In the genomic region with DNA sequence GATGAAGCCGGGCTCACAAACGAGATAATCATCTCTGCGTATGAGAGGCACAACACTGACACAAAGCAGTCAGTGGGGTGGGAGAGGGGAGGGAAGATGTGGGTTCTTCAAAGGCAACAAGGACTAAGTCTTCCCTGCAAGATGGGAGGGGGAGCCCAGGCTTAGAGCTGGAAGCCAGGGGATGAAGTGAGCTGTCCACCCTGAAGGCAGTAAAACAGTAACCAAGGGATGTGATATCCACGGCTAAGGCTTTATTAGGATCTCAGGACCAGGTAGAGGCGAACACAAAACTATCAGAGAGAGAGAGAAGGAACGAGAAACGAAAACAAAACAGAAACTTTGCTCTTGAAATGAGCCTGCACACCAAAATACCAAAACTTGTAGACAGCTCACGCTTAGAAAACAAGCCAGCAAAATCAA, we compare ENCODE assay signal across 8 cellular contexts.
DNase-seq lines count a peak whose midpoint lies in the region; ATAC-seq and TF ChIP-seq lines count a peak whose summit lies in the region.

No MANE protein-coding gene starts in this region.

- peak; percentile 97 for ATAC-seq in GM21619 (IDR thresholded peaks at IDR 0.05; ENCODE audit: unreplicated experiment)

- no peak for DNase-seq in effector CD8-positive, alpha-beta T cell (lab: John Stamatoyannopoulos, UW)
- DNase-seq in EL (no peak), HuH-7.5 (ENCODE audit: low spot score) (no peak), RWPE1 (ENCODE audit: low spot score) (no peak)

- no peaks in the 10 kb centered on the region for H3K36me3 ChIP-seq in KMS-11 (ENCODE audit: insufficient read depth)
- H3K36me3 ChIP-seq in duodenal mucosa (ENCODE audit: control insufficient read depth in 1 of 2, insufficient read depth in 2 of 2, low read length in 2 of 2), result no peaks in the 10 kb centered on the region

- no peak for TF ChIP-seq CTCF in GM12875 (IDR thresholded peaks at IDR 0.05; ENCODE audit: borderline replicate concordance, insufficient read depth, low read depth, low read length)
- TF ChIP-seq CTCF in KMS-11 (conservative IDR thresholded peaks at IDR 0.05; ENCODE audit: low read depth, low read length), result no peak
- TF ChIP-seq CTCF in RWPE1 (conservative IDR thresholded peaks at IDR 0.05; ENCODE audit: low read depth), result no peak

- peak overlapping the region; percentile 75 for H3K27ac ChIP-seq in KMS-11
- H3K27ac ChIP-seq in duodenal mucosa (ENCODE audit: low read depth, low read length), result no peak overlapping the region
- no peak overlapping the region for H3K27ac ChIP-seq in RWPE1

- H3K4me1 ChIP-seq in KMS-11 (ENCODE audit: low read depth, poor library complexity, severe bottlenecking), result peaks cover 35% of the 10 kb centered on the region
- H3K4me1 ChIP-seq in duodenal mucosa (ENCODE audit: control insufficient read depth in 1 of 2, insufficient read depth in 2 of 2, low read length in 2 of 2), result no peaks in the 10 kb centered on the region

- H3K4me2 ChIP-seq in KMS-11, result peak overlapping the region; percentile 76

- H3K4me3 ChIP-seq in GM12875 (ENCODE audit: low read depth, low read length) (peak overlapping the region; percentile 46), KMS-11 (IDR thresholded peaks at IDR 0.05; ENCODE audit: insufficient read depth, low read depth, low read length) (no peak overlapping the region), duodenal mucosa (ENCODE audit: low read depth in 1 of 2, low read length in 2 of 2) (peak overlapping the region; percentile 32 to 53)

- peak overlapping the region; percentile 27 for H2AFZ ChIP-seq in KMS-11 (ENCODE audit: low read depth)

- peaks cover 31% of the 10 kb centered on the region; the same call in 1 of the 2 replicates for H3K79me2 ChIP-seq in KMS-11 (ENCODE audit: insufficient read depth, low read depth)

- H3K9me3 ChIP-seq in duodenal mucosa (ENCODE audit: control insufficient read depth in 1 of 2, low read length in 2 of 2), result no peaks in the 10 kb centered on the region

- no peaks in the 10 kb centered on the region for H4K20me1 ChIP-seq in KMS-11 (ENCODE audit: insufficient read depth)

- H3K9ac ChIP-seq in KMS-11 (peak overlapping the region; percentile 42), duodenal mucosa (ENCODE audit: low read depth in 1 of 2, low read length in 2 of 2) (peak overlapping the region in 1 of 2 donors; percentile 9)

- CTCF ChIA-PET in RWPE1 (lab: Yijun Ruan, JAX), result no interaction called here

- POLR2A ChIA-PET in RWPE1 (lab: Yijun Ruan, JAX; ENCODE audit: low non-redundant PET), result no interaction called here

- no peaks in the 10 kb centered on the region for H3K27me3 ChIP-seq in KMS-11 (ENCODE audit: insufficient read depth, low read depth)
- H3K27me3 ChIP-seq in duodenal mucosa (ENCODE audit: control insufficient read depth in 1 of 2, insufficient read depth in 2 of 2, low read length in 2 of 2), result no peaks in the 10 kb centered on the region
